1 cellular context compared by ENCODE assay signal in the genomic region with DNA sequence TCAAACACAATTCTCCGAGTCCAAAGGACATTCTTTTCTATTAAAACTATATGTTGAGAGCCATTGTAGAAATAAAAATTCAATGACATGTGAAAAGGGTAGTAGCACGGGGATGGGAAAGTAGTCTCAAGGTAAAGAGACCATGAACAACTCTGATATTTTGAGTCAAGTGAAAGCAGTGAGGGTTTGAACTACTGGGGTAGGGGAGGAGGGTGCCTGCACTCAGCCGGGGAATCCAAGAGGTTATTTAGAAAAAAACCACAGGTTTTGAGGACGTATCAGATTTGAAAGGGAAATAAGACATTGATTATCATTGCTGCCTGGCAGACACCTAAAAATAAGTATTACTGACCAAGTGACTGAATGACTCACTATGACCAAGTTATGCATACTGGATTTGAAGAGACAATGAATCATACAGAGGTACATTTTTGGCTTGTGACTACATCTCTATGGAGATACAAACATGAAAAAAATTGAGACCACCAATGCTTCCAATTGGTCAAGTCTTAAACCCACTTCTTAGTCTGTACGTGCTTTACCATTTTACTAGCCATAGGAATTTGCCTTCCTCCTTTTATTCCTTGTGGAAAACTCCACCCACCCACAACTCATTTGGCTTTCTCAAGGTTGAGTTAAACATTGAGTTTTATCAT.
TF ChIP-seq lines count a peak whose summit lies in the region.

No MANE protein-coding gene starts in this region.

TF ChIP-seq in WTC11, 78 proteins besides CTCF, POLR2A, EP300 and RAD21 (continued from another document):
- no peak for TF ChIP-seq FOXP4 (CRISPR knock-in tag; IDR thresholded peaks at IDR 0.05)
- TF ChIP-seq ZNF317 (CRISPR knock-in tag; IDR thresholded peaks at IDR 0.05; ENCODE audit: borderline replicate concordance, low read depth) = no peak
- TF ChIP-seq AFF4 (CRISPR knock-in tag; IDR thresholded peaks at IDR 0.05; ENCODE audit: borderline replicate concordance) = no peak
- TF ChIP-seq, protein P1, sequence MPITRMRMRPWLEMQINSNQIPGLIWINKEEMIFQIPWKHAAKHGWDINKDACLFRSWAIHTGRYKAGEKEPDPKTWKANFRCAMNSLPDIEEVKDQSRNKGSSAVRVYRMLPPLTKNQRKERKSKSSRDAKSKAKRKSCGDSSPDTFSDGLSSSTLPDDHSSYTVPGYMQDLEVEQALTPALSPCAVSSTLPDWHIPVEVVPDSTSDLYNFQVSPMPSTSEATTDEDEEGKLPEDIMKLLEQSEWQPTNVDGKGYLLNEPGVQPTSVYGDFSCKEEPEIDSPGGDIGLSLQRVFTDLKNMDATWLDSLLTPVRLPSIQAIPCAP (CRISPR knock-in tag; IDR thresholded peaks at IDR 0.05) = no peak
- TF ChIP-seq JUN (CRISPR knock-in tag; IDR thresholded peaks at IDR 0.05) = no peak
